Comparison of ENCODE assay signal across 16 cellular contexts in the genomic region with DNA sequence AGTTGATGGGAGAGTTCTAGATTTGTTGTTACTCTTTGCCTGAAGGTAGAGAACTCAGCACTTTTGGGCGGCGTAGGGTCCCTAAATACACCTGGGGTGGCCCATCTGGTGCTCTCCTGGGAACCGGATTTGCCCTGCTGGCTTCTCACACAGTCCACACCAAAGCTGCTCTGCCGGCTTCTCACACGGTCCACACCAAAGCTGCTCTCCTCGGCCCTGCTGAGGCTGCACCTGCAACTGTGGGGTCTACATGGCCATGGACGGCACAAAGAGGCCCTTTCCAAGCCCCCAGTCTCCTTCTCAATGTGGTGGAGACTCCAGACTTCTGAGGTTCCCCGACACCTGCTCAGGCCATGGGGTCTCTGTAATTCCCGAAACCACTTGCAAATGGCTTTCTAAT.
DNase-seq lines count a peak whose midpoint lies in the region; ATAC-seq and TF ChIP-seq lines count a peak whose summit lies in the region.
"Had no signal": no experiment of that assay in that cellular context is flagged by ENCODE, and none has a peak within 500 bp of the region (broad histone marks: within the 10 kb centered on the region; RNA-seq: fewer than 3 reads in every experiment).

No MANE protein-coding gene starts in this region.

- H3K4me3 ChIP-seq in tibial artery: no peak overlapping the region
- H3K4me3 ChIP-seq: GM12878 had no signal

- no peak overlapping the region for H3K27ac ChIP-seq in tibial artery

- H3K27ac Mint-ChIP-seq in natural killer cell: no peak overlapping the region
- H3K27ac Mint-ChIP-seq in natural killer cell treated with Interleukin-12 subunit alpha and Interleukin-12 subunit beta and Interleukin-15 and Interleukin-18, amount 100 ng/mL, for 72 hours: no peak overlapping the region
- no peak overlapping the region for H3K27ac Mint-ChIP-seq in endothelial cell (ENCODE audit: unreplicated experiment)
- H3K27ac Mint-ChIP-seq: B cell; CD4-positive, alpha-beta T cell; HFFc6 had no signal

- no peaks in the 10 kb centered on the region for H3K36me3 Mint-ChIP-seq in natural killer cell
- no peaks in the 10 kb centered on the region for H3K36me3 Mint-ChIP-seq in natural killer cell treated with Interleukin-12 subunit alpha and Interleukin-12 subunit beta and Interleukin-15 and Interleukin-18, amount 100 ng/mL, for 72 hours
- H3K36me3 Mint-ChIP-seq in endothelial cell (ENCODE audit: low read depth, unreplicated experiment): no peaks in the 10 kb centered on the region

- no peaks in the 10 kb centered on the region for H3K9me3 Mint-ChIP-seq in natural killer cell
- no peaks in the 10 kb centered on the region for H3K9me3 Mint-ChIP-seq in natural killer cell treated with Interleukin-12 subunit alpha and Interleukin-12 subunit beta and Interleukin-15 and Interleukin-18, amount 100 ng/mL, for 72 hours
- H3K9me3 Mint-ChIP-seq in endothelial cell (ENCODE audit: unreplicated experiment): no peaks in the 10 kb centered on the region
- H3K9me3 Mint-ChIP-seq: CD4-positive, alpha-beta T cell; HFFc6 had no signal

- H3K4me1 Mint-ChIP-seq in natural killer cell (no peaks in the 10 kb centered on the region), endothelial cell (ENCODE audit: unreplicated experiment) (peaks cover 3% of the 10 kb centered on the region)
- H3K4me1 Mint-ChIP-seq in natural killer cell treated with Interleukin-12 subunit alpha and Interleukin-12 subunit beta and Interleukin-15 and Interleukin-18, amount 100 ng/mL, for 72 hours (ENCODE audit: low read depth in 2 of 2): no peaks in the 10 kb centered on the region
- H3K4me1 Mint-ChIP-seq: B cell had no signal

- no peak overlapping the region for H3K4me3 Mint-ChIP-seq in natural killer cell
- no peak overlapping the region for H3K4me3 Mint-ChIP-seq in natural killer cell treated with Interleukin-12 subunit alpha and Interleukin-12 subunit beta and Interleukin-15 and Interleukin-18, amount 100 ng/mL, for 72 hours
- no peak overlapping the region for H3K4me3 Mint-ChIP-seq in endothelial cell (ENCODE audit: unreplicated experiment)
- H3K4me3 Mint-ChIP-seq: B cell; CD4-positive, alpha-beta T cell; HFFc6 had no signal

- H3K27me3 ChIP-seq in tibial artery: no peaks in the 10 kb centered on the region

- peaks cover 0 to 11% of the 10 kb centered on the region in 2 donors for H3K27me3 Mint-ChIP-seq in natural killer cell (ENCODE audit: low read depth in 2 of 2)
- H3K27me3 Mint-ChIP-seq in natural killer cell treated with Interleukin-12 subunit alpha and Interleukin-12 subunit beta and Interleukin-15 and Interleukin-18, amount 100 ng/mL, for 72 hours: peaks cover 2 to 9% of the 10 kb centered on the region in 2 donors
- H3K27me3 Mint-ChIP-seq in endothelial cell (ENCODE audit: unreplicated experiment): no peaks in the 10 kb centered on the region

- peak; percentile 11 for DNase-seq in natural killer cell
- no peak for DNase-seq in natural killer cell treated with Interleukin-12 subunit alpha and Interleukin-12 subunit beta and Interleukin-15 and Interleukin-18, amount 100 ng/mL, for 72 hours (ENCODE audit: low spot score)
- DNase-seq in islet precursor cell: peak; percentile 40
- DNase-seq in tibial artery: peak; percentile 10 to 37
- no peak for DNase-seq in SHP77 treated with DMSO at 0.1 percent for 48 hours (lab: John Stamatoyannopoulos, UW)
- no peak for DNase-seq in endothelial cell (ENCODE audit: low spot score)
- DNase-seq: C1 segment of cervical spinal cord; Calu3; CD4-positive, alpha-beta T cell; DMS 273 treated with DMSO at 0.1 percent for 48 hours; GOT3; HCEC 1CT; HFFc6 had no signal

- intact Hi-C loops in natural killer cell (cut with micrococcal nuclease): no loop called here
- intact Hi-C loops in tibial artery (cut with DNase I; ENCODE audit: low total_unique reads): no loop called here

- H3K36me3 ChIP-seq in tibial artery: no peaks in the 10 kb centered on the region

- ATAC-seq in natural killer cell (no peak), GM21786 (IDR thresholded peaks at IDR 0.05; ENCODE audit: unreplicated experiment) (no peak)
- ATAC-seq in natural killer cell treated with Interleukin-12 subunit alpha and Interleukin-12 subunit beta and Interleukin-15 and Interleukin-18, amount 100 ng/mL, for 72 hours: no peak
- ATAC-seq: GM12878 had no signal

- H3K4me1 ChIP-seq in tibial artery: no peaks in the 10 kb centered on the region

- no peaks in the 10 kb centered on the region for H3K9me3 ChIP-seq in tibial artery

- no peak for TF ChIP-seq CTCF in natural killer cell (IDR thresholded peaks at IDR 0.05)
- no peak for TF ChIP-seq CTCF in tibial artery (IDR thresholded peaks at IDR 0.05)
- no peak for TF ChIP-seq CTCF in endothelial cell (IDR thresholded peaks at IDR 0.05; ENCODE audit: unreplicated experiment)

Comparison
In these comparisons a context has a peak if more than half of its experiments do, and no peak if none do; other contexts are left out.
1. DNase-seq: peak in natural killer cell (single experiment), islet precursor cell (single experiment) and tibial artery (2 of 2); none in natural killer cell treated with Interleukin-12 subunit alpha and Interleukin-12 subunit beta and Interleukin-15 and Interleukin-18, amount 100 ng/mL, for 72 hours (single experiment), SHP77 treated with DMSO at 0.1 percent for 48 hours (single experiment) and endothelial cell (single experiment).